9 cellular contexts compared by ENCODE assay signal in genomic region chr13:103883152-103883551, GRCh38.
DNase-seq lines count a peak whose midpoint lies in the region; ATAC-seq and TF ChIP-seq lines count a peak whose summit lies in the region.
"Had no signal": no experiment of that assay in that cellular context is flagged by ENCODE, and none has a peak within 500 bp of the region (broad histone marks: within the 10 kb centered on the region; RNA-seq: fewer than 3 reads in every experiment).

No MANE protein-coding gene starts in this region.

- H3K4me3 ChIP-seq in Caco-2 (ENCODE audit: low read depth, low read length) (no peak overlapping the region), MG63 (peak overlapping the region; percentile 4; the same call in 1 of the 2 replicates), fibroblast of villous mesenchyme (ENCODE audit: low read depth, low read length) (no peak overlapping the region)

- H3K4me1 ChIP-seq in Caco-2, result peaks cover 8% of the 10 kb centered on the region; the same call in 1 of the 2 replicates

- H3K27ac Mint-ChIP-seq in Caco-2 (ENCODE audit: unreplicated experiment) (no peak overlapping the region), nephron progenitor cell (no peak overlapping the region), CD14-positive monocyte (peak overlapping the region in 1 of 7 donors; percentile 52)
- no peak overlapping the region for H3K27ac Mint-ChIP-seq in activated T-helper 17 cell treated with anti-CD3 and anti-CD28 coated beads, Interleukin-2, amount 50 U/mL, for 72 hours
- H3K27ac Mint-ChIP-seq: dendritic cell treated with granulocyte-macrophage colony-stimulating factor and Interleukin-4, amounts not matched to agents 40 ng/mL and 50 ng/mL, for 4 days had no signal

- TF ChIP-seq CTCF in Caco-2 (IDR thresholded peaks at IDR 0.05; ENCODE audit: insufficient read depth in 1 of 2, low read depth in 1 of 2, low read length in 1 of 2, severe bottlenecking in 1 of 2, unreplicated experiment in 1 of 2), result peak; percentile 31 to 53
- peak; percentile 46 for TF ChIP-seq CTCF in fibroblast of villous mesenchyme (IDR thresholded peaks at IDR 0.05; ENCODE audit: insufficient read depth, low read depth, low read length)
- peak; percentile 51 for TF ChIP-seq CTCF in nephron progenitor cell (IDR thresholded peaks at IDR 0.05)
- TF ChIP-seq CTCF in CD14-positive monocyte (IDR thresholded peaks at IDR 0.05), result no peak
- TF ChIP-seq CTCF in GM10266 (IDR thresholded peaks at IDR 0.05; ENCODE audit: control insufficient read depth, insufficient read depth, low read depth, missing control alignments), result no peak

- POLR2A ChIA-PET in Caco-2 (lab: Charles Lee), result no interaction called here

- peak; percentile 99 for ATAC-seq in SK-N-SH treated with all-trans-retinoic acid at 6 μM for 48 hours
- no peak for ATAC-seq in activated T-helper 17 cell treated with anti-CD3 and anti-CD28 coated beads, Interleukin-2, amount 50 U/mL, for 72 hours (replicated peaks)

- BruUV-seq in Caco-2 (replicated peaks; lab: Mats Ljungman, UMichigan), result no TSS peak

- H3K9me3 ChIP-seq in Caco-2 (no peaks in the 10 kb centered on the region), MG63 (no peaks in the 10 kb centered on the region)

- CTCF ChIA-PET in Caco-2 (lab: Charles Lee), result interaction anchor here (1.0 kb wide), 1 partner anchor 127 kb away, joined by 3 read pairs; no protein-coding TSS in a partner anchor

- H3K4me3 Mint-ChIP-seq in Caco-2 (ENCODE audit: unreplicated experiment) (peak overlapping the region; percentile 26), nephron progenitor cell (no peak overlapping the region), CD14-positive monocyte (no peak overlapping the region)
- no peak overlapping the region for H3K4me3 Mint-ChIP-seq in activated T-helper 17 cell treated with anti-CD3 and anti-CD28 coated beads, Interleukin-2, amount 50 U/mL, for 72 hours
- H3K4me3 Mint-ChIP-seq: dendritic cell treated with granulocyte-macrophage colony-stimulating factor and Interleukin-4, amounts not matched to agents 40 ng/mL and 50 ng/mL, for 4 days had no signal

- H3K27me3 ChIP-seq in Caco-2 (replicated peaks; ENCODE audit: control insufficient read depth, insufficient read depth, low read length), result no peaks in the 10 kb centered on the region
- H3K27me3 ChIP-seq in MG63, result no peaks in the 10 kb centered on the region

- DNase-seq in Caco-2 (peak; percentile 78 to 83), MG63 (peak; percentile 94), fibroblast of villous mesenchyme (ENCODE audit: low read depth) (peak; percentile 88), nephron progenitor cell (peak; percentile 61), CD14-positive monocyte (ENCODE audit: low spot score) (no peak), GM10266 (ENCODE audit: extremely low spot score) (no peak)

- H3K36me3 ChIP-seq in Caco-2 (ENCODE audit: control insufficient read depth, insufficient read depth, low read length) (no peaks in the 10 kb centered on the region), MG63 (no peaks in the 10 kb centered on the region)

- H3K27me3 Mint-ChIP-seq in Caco-2 (ENCODE audit: insufficient read depth, unreplicated experiment) (no peaks in the 10 kb centered on the region), nephron progenitor cell (ENCODE audit: low read depth, poor library complexity) (no peaks in the 10 kb centered on the region), CD14-positive monocyte (ENCODE audit: low read depth in 3 of 3) (no peaks in the 10 kb centered on the region)
- H3K27me3 Mint-ChIP-seq in activated T-helper 17 cell treated with anti-CD3 and anti-CD28 coated beads, Interleukin-2, amount 50 U/mL, for 72 hours, result no peaks in the 10 kb centered on the region
- H3K27me3 Mint-ChIP-seq: dendritic cell treated with granulocyte-macrophage colony-stimulating factor and Interleukin-4, amounts not matched to agents 40 ng/mL and 50 ng/mL, for 4 days had no signal

- H3K4me1 Mint-ChIP-seq in Caco-2 (ENCODE audit: low read depth, unreplicated experiment) (peaks cover 14% of the 10 kb centered on the region), nephron progenitor cell (peaks cover 12% of the 10 kb centered on the region), CD14-positive monocyte (no peaks in the 10 kb centered on the region)
- no peaks in the 10 kb centered on the region for H3K4me1 Mint-ChIP-seq in activated T-helper 17 cell treated with anti-CD3 and anti-CD28 coated beads, Interleukin-2, amount 50 U/mL, for 72 hours

- intact Hi-C loops in Caco-2 (cut with micrococcal nuclease; ENCODE audit: unreplicated experiment) (loop anchor here (1.0 to 10.0 kb wide), 4 partner anchors 432 to 1322 kb away; no protein-coding TSS in a partner anchor), CD14-positive monocyte (cut with micrococcal nuclease) (no loop called here)

- H3K9me3 Mint-ChIP-seq in Caco-2 (ENCODE audit: unreplicated experiment), result no peaks in the 10 kb centered on the region
- H3K9me3 Mint-ChIP-seq in nephron progenitor cell, result no peaks in the 10 kb centered on the region
- H3K9me3 Mint-ChIP-seq in CD14-positive monocyte, result no peaks in the 10 kb centered on the region
- peaks cover 6% of the 10 kb centered on the region for H3K9me3 Mint-ChIP-seq in activated T-helper 17 cell treated with anti-CD3 and anti-CD28 coated beads, Interleukin-2, amount 50 U/mL, for 72 hours
- H3K9me3 Mint-ChIP-seq: dendritic cell treated with granulocyte-macrophage colony-stimulating factor and Interleukin-4, amounts not matched to agents 40 ng/mL and 50 ng/mL, for 4 days had no signal

- H3K36me3 Mint-ChIP-seq in Caco-2 (ENCODE audit: insufficient read depth, unreplicated experiment) (no peaks in the 10 kb centered on the region), nephron progenitor cell (ENCODE audit: low read depth) (no peaks in the 10 kb centered on the region), CD14-positive monocyte (no peaks in the 10 kb centered on the region)
- H3K36me3 Mint-ChIP-seq in activated T-helper 17 cell treated with anti-CD3 and anti-CD28 coated beads, Interleukin-2, amount 50 U/mL, for 72 hours (ENCODE audit: low read depth), result no peaks in the 10 kb centered on the region

TF ChIP-seq in SK-N-SH treated with all-trans-retinoic acid at 6 μM for 48 hours, 23 proteins besides CTCF, POLR2A, EP300 and RAD21 (continues in another document):
- TF ChIP-seq ZNF70 (CRISPR knock-in tag; IDR thresholded peaks at IDR 0.05), result no peak
- TF ChIP-seq ZC3H10 (CRISPR knock-in tag; IDR thresholded peaks at IDR 0.05), result no peak
- TF ChIP-seq TSHZ2 (CRISPR knock-in tag; IDR thresholded peaks at IDR 0.05), result peak; percentile 92
- TF ChIP-seq POU6F1 (CRISPR knock-in tag; IDR thresholded peaks at IDR 0.05; ENCODE audit: borderline replicate concordance, low read depth), result peak; percentile 47; the same call in 1 of the 2 replicates
- no peak for TF ChIP-seq ARNTL (CRISPR knock-in tag; IDR thresholded peaks at IDR 0.05; ENCODE audit: borderline replicate concordance, low read depth)
- TF ChIP-seq BACH2 (CRISPR knock-in tag; IDR thresholded peaks at IDR 0.05; ENCODE audit: borderline replicate concordance), result no peak
- TF ChIP-seq ZNF8 (CRISPR knock-in tag; IDR thresholded peaks at IDR 0.05), result no peak
- TF ChIP-seq ZFP30 (CRISPR knock-in tag; IDR thresholded peaks at IDR 0.05), result no peak
- peak; percentile 93 for TF ChIP-seq ISL1 (CRISPR knock-in tag; IDR thresholded peaks at IDR 0.05)
- no peak for TF ChIP-seq ZFP3 (CRISPR knock-in tag; IDR thresholded peaks at IDR 0.05)
- no peak for TF ChIP-seq ZNF565 (CRISPR knock-in tag; conservative IDR thresholded peaks at IDR 0.05; ENCODE audit: low read depth)
- peak; percentile 22; the same call in 1 of the 2 replicates for TF ChIP-seq RARB (CRISPR knock-in tag; IDR thresholded peaks at IDR 0.05)
- no peak for TF ChIP-seq GLIS3 (CRISPR knock-in tag; IDR thresholded peaks at IDR 0.05)
- TF ChIP-seq TOX (CRISPR knock-in tag; IDR thresholded peaks at IDR 0.05; ENCODE audit: borderline replicate concordance), result 0 out of 2 replicates have a peak, but pooled peaks have one; percentile 26
- TF ChIP-seq TCF4 (CRISPR knock-in tag; IDR thresholded peaks at IDR 0.05; ENCODE audit: borderline replicate concordance), result peak; percentile 38; the same call in 1 of the 2 replicates

Comparison
In these comparisons a context has a peak if more than half of its experiments do, and no peak if none do; other contexts are left out.
1. DNase-seq: peak in Caco-2 (2 of 2), MG63 (single experiment), fibroblast of villous mesenchyme (single experiment) and nephron progenitor cell (single experiment); none in CD14-positive monocyte (single experiment) and GM10266 (single experiment).
2. CTCF ChIP-seq: peak in Caco-2 (2 of 2), fibroblast of villous mesenchyme (single experiment) and nephron progenitor cell (single experiment); none in CD14-positive monocyte (single experiment) and GM10266 (single experiment).